ENCODE assay signal across 8 cellular contexts in genomic region chrX:81202989-81203388, GRCh38. TPM values are rescaled to one million over a fixed set of nuclear protein-coding genes. Genes with fewer than 3 reads are reported as not detected.
DNase-seq lines count a peak whose midpoint lies in the region; ATAC-seq, FAIRE-seq and TF ChIP-seq lines count a peak whose summit lies in the region.

No MANE protein-coding gene starts in this region.

- H3K4me3 ChIP-seq in GM06990 (replicated peaks; ENCODE audit: low read depth, low read length) (peak overlapping the region; percentile 85), RWPE2 (ENCODE audit: severe bottlenecking) (peak overlapping the region; percentile 51), ovary (peak overlapping the region; percentile 53)

- no peaks in the 10 kb centered on the region for H3K9me3 ChIP-seq in RWPE2 (ENCODE audit: severe bottlenecking)
- no peaks in the 10 kb centered on the region for H3K9me3 ChIP-seq in ovary

- 19 to 27% (median 24%) methylated on average over 1 of the region's 1 CpG for WGBS in ovary, 3 donors

- no peak for ATAC-seq in RWPE2 (ENCODE audit: low read depth)
- no peak for ATAC-seq in left colon
- ATAC-seq in HG03039 (IDR thresholded peaks at IDR 0.05; ENCODE audit: unreplicated experiment): no peak

- DNase-seq in GM06990 (ENCODE audit: extremely low read depth, insufficient read length): no peak
- DNase-seq in RWPE2 (ENCODE audit: low spot score): no peak
- no peak for DNase-seq in epithelial cell of prostate (ENCODE audit: low read depth, low spot score)
- DNase-seq in ovary: no peak
- DNase-seq in GM12891 (ENCODE audit: insufficient read length, low spot score): no peak
- no peak for DNase-seq in effector CD8-positive, alpha-beta T cell (lab: John Stamatoyannopoulos, UW)
- no peak for DNase-seq in left colon

- no peaks in the 10 kb centered on the region for H3K4me1 ChIP-seq in RWPE2 (ENCODE audit: insufficient read depth, poor library complexity, severe bottlenecking)
- H3K4me1 ChIP-seq in ovary (ENCODE audit: insufficient read depth): no peaks in the 10 kb centered on the region

- H3K27ac ChIP-seq in RWPE2 (ENCODE audit: poor library complexity, severe bottlenecking) (no peak overlapping the region), epithelial cell of prostate (peak overlapping the region; percentile 71), ovary (no peak overlapping the region)

- TF ChIP-seq EP300 in ovary (IDR thresholded peaks at IDR 0.05): no peak

- TF ChIP-seq POLR2A in ovary (IDR thresholded peaks at IDR 0.05) (no peak), GM12891 (IDR thresholded peaks at IDR 0.05; ENCODE audit: low read depth, low read length) (no peak)

- no peaks in the 10 kb centered on the region for H3K36me3 ChIP-seq in GM06990 (ENCODE audit: control insufficient read depth, insufficient read depth, low read length)
- H3K36me3 ChIP-seq in RWPE2 (ENCODE audit: low read depth): no peaks in the 10 kb centered on the region
- no peaks in the 10 kb centered on the region for H3K36me3 ChIP-seq in ovary

- TF ChIP-seq CTCF in GM06990 (IDR thresholded peaks at IDR 0.05; ENCODE audit: insufficient read depth, low read length, poor library complexity, severe bottlenecking) (no peak), RWPE2 (IDR thresholded peaks at IDR 0.05; ENCODE audit: poor library complexity, severe bottlenecking) (no peak), ovary (IDR thresholded peaks at IDR 0.05) (no peak)

- intact Hi-C loops in ovary (cut with DNase I) (loop anchor here in 1 of 4 donors (5.0 kb wide), 1 partner anchor 896 kb away; no protein-coding TSS in a partner anchor), left colon (cut with DNase I, micrococcal nuclease) (no loop called here)

- no peaks in the 10 kb centered on the region for H3K27me3 ChIP-seq in GM06990 (replicated peaks; ENCODE audit: control insufficient read depth, insufficient read depth, low read length)
- H3K27me3 ChIP-seq in RWPE2 (ENCODE audit: insufficient read depth, poor library complexity, severe bottlenecking): no peaks in the 10 kb centered on the region
- H3K27me3 ChIP-seq in ovary: no peaks in the 10 kb centered on the region

- FAIRE-seq in GM12891 (lab: Jason Lieb, UNC): no peak

TF ChIP-seq in GM12891, 5 proteins besides CTCF, POLR2A, EP300 and RAD21:
- TF ChIP-seq PAX5 (IDR thresholded peaks at IDR 0.05; ENCODE audit: insufficient read depth, low read length, severe bottlenecking): no peak
- no peak for TF ChIP-seq POU2F2 (IDR thresholded peaks at IDR 0.05; ENCODE audit: low read depth, low read length)
- no peak for TF ChIP-seq POLR2AphosphoS5 (IDR thresholded peaks at IDR 0.05; ENCODE audit: low read depth, low read length)
- no peak for TF ChIP-seq SPI1 (IDR thresholded peaks at IDR 0.05; ENCODE audit: low read depth, low read length)
- TF ChIP-seq TAF1 (IDR thresholded peaks at IDR 0.05; ENCODE audit: low read depth, low read length): no peak
TF ChIP-seq in GM12891: peak in this region for 0.

RNA-seq across cellular contexts. Expression of gene SH3BGRL, which starts 1.1 kb away (rescaled TPM):
- 100 to 1,000 TPM in 4 of 7 donors, 10 to 100 TPM in 3; 88.3 to 147 (median 111) TPM for total RNA-seq in ovary
- polyA plus RNA-seq in ovary: 100 to 1,000 TPM; 129 to 257 TPM
- polyA plus RNA-seq in GM12891 (2012; ENCODE audit: low read depth, missing spikeins): 114 TPM
- 10 to 100 TPM; 55.2 to 87.5 TPM for total RNA-seq in left colon

RNA-seq across cellular contexts. Expression of gene HMGN5, which starts 1.3 kb away (rescaled TPM):
- total RNA-seq in ovary: 10 to 100 TPM in 1 of 7 donors, 1 to 10 TPM in 6; 3.8 to 11.5 (median 8.0) TPM
- 10 to 100 TPM; 18.6 to 21.2 TPM for polyA plus RNA-seq in ovary
- polyA plus RNA-seq in GM12891 (2012; ENCODE audit: low read depth, missing spikeins): 17.5 TPM
- 1 to 10 TPM; 4.2 to 4.5 TPM for total RNA-seq in left colon
